Comparison of ENCODE assay signal across 1 cellular context in genomic region chr16:84780063-84780462, GRCh38.
TF ChIP-seq lines count a peak whose summit lies in the region.

No MANE protein-coding gene starts in this region.

TF ChIP-seq in GM23338, 12 proteins besides CTCF, POLR2A, EP300 and RAD21 (continued from another document):
- TF ChIP-seq ZNF462 (CRISPR knock-in tag; IDR thresholded peaks at IDR 0.05): no peak
- no peak for TF ChIP-seq CREB1 (CRISPR knock-in tag; IDR thresholded peaks at IDR 0.05; ENCODE audit: low read depth)
- TF ChIP-seq ZNF331 (CRISPR knock-in tag; IDR thresholded peaks at IDR 0.05; ENCODE audit: low read depth): no peak
- no peak for TF ChIP-seq STAT1 (IDR thresholded peaks at IDR 0.05; ENCODE audit: unreplicated experiment)
- no peak for TF ChIP-seq POLR2AphosphoS5 (IDR thresholded peaks at IDR 0.05; ENCODE audit: low read depth)
- no peak for TF ChIP-seq REST (IDR thresholded peaks at IDR 0.05; ENCODE audit: unreplicated experiment)
- TF ChIP-seq NANOG (IDR thresholded peaks at IDR 0.05; ENCODE audit: borderline replicate concordance): no peak
- no peak for TF ChIP-seq EZH2 (IDR thresholded peaks at IDR 0.05; ENCODE audit: low read depth, unreplicated experiment)
- TF ChIP-seq, protein P1, sequence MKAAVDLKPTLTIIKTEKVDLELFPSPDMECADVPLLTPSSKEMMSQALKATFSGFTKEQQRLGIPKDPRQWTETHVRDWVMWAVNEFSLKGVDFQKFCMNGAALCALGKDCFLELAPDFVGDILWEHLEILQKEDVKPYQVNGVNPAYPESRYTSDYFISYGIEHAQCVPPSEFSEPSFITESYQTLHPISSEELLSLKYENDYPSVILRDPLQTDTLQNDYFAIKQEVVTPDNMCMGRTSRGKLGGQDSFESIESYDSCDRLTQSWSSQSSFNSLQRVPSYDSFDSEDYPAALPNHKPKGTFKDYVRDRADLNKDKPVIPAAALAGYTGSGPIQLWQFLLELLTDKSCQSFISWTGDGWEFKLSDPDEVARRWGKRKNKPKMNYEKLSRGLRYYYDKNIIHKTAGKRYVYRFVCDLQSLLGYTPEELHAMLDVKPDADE (IDR thresholded peaks at IDR 0.05): no peak
- TF ChIP-seq JUNB (IDR thresholded peaks at IDR 0.05; ENCODE audit: unreplicated experiment): no peak
- TF ChIP-seq ZNF114 (CRISPR knock-in tag; IDR thresholded peaks at IDR 0.05): no peak
TF ChIP-seq in GM23338: peak in this region for 0.
